ENCODE assay signal across 14 cellular contexts in genomic region chr21:36629061-36629460, GRCh38.
DNase-seq lines count a peak whose midpoint lies in the region; ATAC-seq and TF ChIP-seq lines count a peak whose summit lies in the region.
"Had no signal": no experiment of that assay in that cellular context is flagged by ENCODE, and none has a peak within 500 bp of the region (broad histone marks: within the 10 kb centered on the region; RNA-seq: fewer than 3 reads in every experiment).

No MANE protein-coding gene starts in this region.

- 0 out of 2 replicates have a peak overlapping the region, but pooled peaks have one; percentile 13 for H2AFZ ChIP-seq in GM23248

- H3K9me3 ChIP-seq in GM23248 (ENCODE audit: low read depth): no peaks in the 10 kb centered on the region
- H3K9me3 ChIP-seq in MG63: no peaks in the 10 kb centered on the region
- H3K9me3 ChIP-seq: HAP-1 had no signal

- H3K4me3 ChIP-seq in AG10803 (ENCODE audit: low read length): no peak overlapping the region
- H3K4me3 ChIP-seq in GM23248: no peak overlapping the region
- no peak overlapping the region for H3K4me3 ChIP-seq in fibroblast of mammary gland (ENCODE audit: control insufficient read depth, low read depth, low read length)
- no peak overlapping the region for H3K4me3 ChIP-seq in MG63
- H3K4me3 ChIP-seq: HAP-1 had no signal

- peak; percentile 73 for DNase-seq in NCI-H82 (lab: John Stamatoyannopoulos, UW)
- no peak for DNase-seq in NCI-H82 treated with DMSO at 0.1 percent for 48 hours (lab: John Stamatoyannopoulos, UW; ENCODE audit: unreplicated experiment)
- peak; percentile 32 for DNase-seq in AG10803 (ENCODE audit: low read depth)
- peak; percentile 55 for DNase-seq in GM23248
- DNase-seq in fibroblast of mammary gland (ENCODE audit: low read depth): peak; percentile 62
- no peak for DNase-seq in MG63
- no peak for DNase-seq in NCI-H1694 treated with DMSO at 0.1 percent for 48 hours (lab: John Stamatoyannopoulos, UW)
- DNase-seq in Right ventricle myocardium superior: no peak
- DNase-seq: 8988T; AML-193; CD4-positive, alpha-beta memory T cell; DMS79 treated with DMSO at 0.1 percent for 48 hours; GF-D8 had no signal

- no peaks in the 10 kb centered on the region for H3K79me2 ChIP-seq in GM23248 (ENCODE audit: insufficient read depth)

- no peak overlapping the region for H3K9ac ChIP-seq in GM23248

- H3K4me2 ChIP-seq in GM23248 (ENCODE audit: unreplicated experiment): no peak overlapping the region

- TF ChIP-seq CTCF in AG10803 (conservative IDR thresholded peaks at IDR 0.05; ENCODE audit: low read length): no peak
- no peak for TF ChIP-seq CTCF in fibroblast of mammary gland (conservative IDR thresholded peaks at IDR 0.05; ENCODE audit: control insufficient read depth, insufficient read depth, low read depth, low read length)

- no peaks in the 10 kb centered on the region for H4K20me1 ChIP-seq in GM23248 (ENCODE audit: insufficient read depth)

- no peak overlapping the region for H3K27ac ChIP-seq in GM23248

- ATAC-seq in Right ventricle myocardium superior (ENCODE audit: poor library complexity): no peak

- no peaks in the 10 kb centered on the region for H3F3A ChIP-seq in GM23248 (ENCODE audit: insufficient read depth)

- intact Hi-C loops in Right ventricle myocardium superior (cut with DNase I): loop anchor here (10.0 kb wide), 1 partner anchor 296 kb away; no protein-coding TSS in a partner anchor

- peaks cover 7% of the 10 kb centered on the region; the same call in 1 of the 2 replicates for H3K27me3 ChIP-seq in GM23248 (replicated peaks; ENCODE audit: insufficient read depth)
- H3K27me3 ChIP-seq in MG63: no peaks in the 10 kb centered on the region

- 1 to 5% methylated on average over 5 of the region's 5 CpGs for WGBS in GM23248 (ENCODE audit: low coverage in 1 of 2, low lambda C conversion rate in 2 of 2, missing lambda C conversion rate in 2 of 2), 2 experiments

- H3K9me2 ChIP-seq in GM23248 (ENCODE audit: insufficient read depth): no peaks in the 10 kb centered on the region

- no peaks in the 10 kb centered on the region for H3K36me3 ChIP-seq in GM23248 (ENCODE audit: low read depth)
- H3K36me3 ChIP-seq in MG63: no peaks in the 10 kb centered on the region
- H3K36me3 ChIP-seq: HAP-1 had no signal

- in situ Hi-C loops in GM23248 (cut with MboI): loop anchor here (25.0 kb wide), 2 partner anchors 108 to 308 kb away; no protein-coding TSS in a partner anchor

- H3K4me1 ChIP-seq in GM23248 (ENCODE audit: insufficient read depth): no peaks in the 10 kb centered on the region; the same call in 1 of the 2 replicates
- H3K4me1 ChIP-seq: HAP-1 had no signal

Comparison
In these comparisons a context has a peak if more than half of its experiments do, and no peak if none do; other contexts are left out.
1. DNase-seq: peak in NCI-H82 (single experiment), AG10803 (single experiment), GM23248 (single experiment) and fibroblast of mammary gland (single experiment); none in NCI-H82 treated with DMSO at 0.1 percent for 48 hours (single experiment), MG63 (single experiment), NCI-H1694 treated with DMSO at 0.1 percent for 48 hours (single experiment) and Right ventricle myocardium superior (single experiment).